Comparison of ENCODE assay signal across 12 cellular contexts in genomic region chrX:16867947-16868346, GRCh38. TPM values are rescaled to one million over a fixed set of nuclear protein-coding genes. Genes with fewer than 3 reads are reported as not detected.
A peak's percentile ranks its signal among the peaks of the same experiment; 100 is the strongest.
DNase-seq lines count a peak whose midpoint lies in the region; ATAC-seq, FAIRE-seq and TF ChIP-seq lines count a peak whose summit lies in the region.
"Had no signal": no experiment of that assay in that cellular context is flagged by ENCODE, and none has a peak within 500 bp of the region (broad histone marks: within the 10 kb centered on the region; RNA-seq: fewer than 3 reads in every experiment).

No MANE protein-coding gene starts in this region.

- no peaks in the 10 kb centered on the region for H3K27me3 ChIP-seq in OCI-LY3 (ENCODE audit: low read depth, low read length)
- no peaks in the 10 kb centered on the region for H3K27me3 ChIP-seq in H1 (replicated peaks in 1 of 4; ENCODE audit: control insufficient read depth in 3 of 4, extremely low read depth in 1 of 4, insufficient read depth in 3 of 4, low read length in 3 of 4)
- no peaks in the 10 kb centered on the region for H3K27me3 ChIP-seq in psoas muscle (ENCODE audit: insufficient read depth in 3 of 3, low read length in 2 of 3)
- no peaks in the 10 kb centered on the region for H3K27me3 ChIP-seq in prostate gland (replicated peaks; ENCODE audit: insufficient read depth)
- H3K27me3 ChIP-seq: cardiac muscle cell, tibial artery had no signal

- POLR2A ChIA-PET in H1 (lab: Charles Lee; ENCODE audit: partially characterized antibody), result interaction anchor here (0.6 to 3.6 kb wide), 3 partner anchors 8 to 179 kb away, joined by 3 to 12 read pairs (median 3); no protein-coding TSS in a partner anchor

- no peak overlapping the region for H2BK5ac ChIP-seq in H1 (ENCODE audit: low read depth, low read length)

- WGBS in H1 (ENCODE audit: extremely low coverage in 1 of 2, insufficient coverage in 1 of 2, insufficient read length in 1 of 2, insufficient replicate concordance in 2 of 2, low coverage in 1 of 2, low lambda C conversion rate in 2 of 2, missing lambda C conversion rate in 1 of 2), 2 experiments, result 93% methylated on average over 6 of the region's 6 CpGs; no CpG with 5 or more reads in 1 of the 2 experiments
- whole genome bisulfite sequencing in psoas muscle, 3 donors, result 89 to 99% (median 96%) methylated on average over 6 of the region's 6 CpGs
- 83% methylated on average over 6 of the region's 6 CpGs for WGBS in prostate gland

- intact Hi-C loops in psoas muscle (cut with DNase I) (loop anchor here (10.0 kb wide), 1 partner anchor 143 kb away; no protein-coding TSS in a partner anchor), prostate gland (cut with DNase I) (no loop called here)

- H3K36me3 ChIP-seq in OCI-LY3 (replicated peaks; ENCODE audit: low read depth, low read length) (peaks cover 37% of the 10 kb centered on the region), H1 (ENCODE audit: control insufficient read depth in 2 of 4, insufficient read depth in 4 of 4, low read length in 3 of 4) (peaks cover 0 to 28% (median 1%) of the 10 kb centered on the region in 4 experiments; a peak in 4 of 8 replicates), psoas muscle (ENCODE audit: insufficient read depth in 1 of 2, low read depth in 1 of 2) (peaks cover 0 to 5% of the 10 kb centered on the region in 2 donors), prostate gland (no peaks in the 10 kb centered on the region)
- H3K36me3 ChIP-seq: tibial artery had no signal

- H3K79me1 ChIP-seq in H1 (ENCODE audit: low read depth, low read length), result no peaks in the 10 kb centered on the region

- H3K18ac ChIP-seq in H1 (ENCODE audit: extremely low read depth, low read length), result no peak overlapping the region

- no peaks in the 10 kb centered on the region for H3K9me3 ChIP-seq in OCI-LY3 (ENCODE audit: insufficient read depth, low read length)
- no peaks in the 10 kb centered on the region for H3K9me3 ChIP-seq in H1 (ENCODE audit: insufficient read depth in 2 of 2, low read depth in 1 of 2, low read length in 1 of 2)
- H3K9me3 ChIP-seq in psoas muscle, result no peaks in the 10 kb centered on the region
- no peaks in the 10 kb centered on the region for H3K9me3 ChIP-seq in prostate gland
- H3K9me3 ChIP-seq: tibial artery had no signal

- no peak overlapping the region for H4K5ac ChIP-seq in H1 (ENCODE audit: insufficient read length, low read depth, low read length)

- H3K9me3 Mint-ChIP-seq in T-helper 2 cell treated with Interferon-gamma antibody and Interleukin-4, amounts not matched to agents 5 μg/mL and 100 μg/mL, for 36 hours, result no peaks in the 10 kb centered on the region

- peak overlapping the region; percentile 90; the same call in 1 of the 2 replicates for H3K4me3 ChIP-seq in OCI-LY3 (ENCODE audit: low read length)
- H3K4me3 ChIP-seq in H1 (ENCODE audit: extremely low read depth in 1 of 4, insufficient read depth in 2 of 4, low read depth in 3 of 4, low read length in 4 of 4), result peak overlapping the region in 1 of 4 experiments; percentile 90; a peak in 3 of 8 replicates
- H3K4me3 ChIP-seq in psoas muscle, result peak overlapping the region; percentile 79
- no peak overlapping the region for H3K4me3 ChIP-seq in prostate gland

- H3K4me1 ChIP-seq in OCI-LY3 (ENCODE audit: low read length) (peaks cover 20% of the 10 kb centered on the region), H1 (replicated peaks in 1 of 4; ENCODE audit: control insufficient read depth in 3 of 4, insufficient read depth in 4 of 4, low read length in 3 of 4) (peaks cover 0 to 8% (median 0%) of the 10 kb centered on the region in 4 experiments; a peak in 3 of 7 replicates), psoas muscle (peaks cover 15% of the 10 kb centered on the region), prostate gland (replicated peaks) (no peaks in the 10 kb centered on the region)

- no peak overlapping the region for H3K27ac Mint-ChIP-seq in T-helper 2 cell treated with Interferon-gamma antibody and Interleukin-4, amounts not matched to agents 5 μg/mL and 100 μg/mL, for 36 hours

- no peak overlapping the region for H4K91ac ChIP-seq in H1 (replicated peaks; ENCODE audit: insufficient read length, low read length)

- no peak overlapping the region for H2AFZ ChIP-seq in OCI-LY3 (ENCODE audit: low read depth, low read length)
- no peak overlapping the region for H2AFZ ChIP-seq in H1 (ENCODE audit: low read length)

- no peak overlapping the region for H2BK12ac ChIP-seq in H1 (ENCODE audit: low read depth, low read length)

- H3K27ac ChIP-seq in OCI-LY3 (ENCODE audit: low read length), result no peak overlapping the region
- no peak overlapping the region for H3K27ac ChIP-seq in H1 (ENCODE audit: low read depth, low read length)
- H3K27ac ChIP-seq in psoas muscle, result no peak overlapping the region
- H3K27ac ChIP-seq in prostate gland, result no peak overlapping the region

- H2BK15ac ChIP-seq in H1 (ENCODE audit: low read length), result no peak overlapping the region

- H3K14ac ChIP-seq in H1 (ENCODE audit: insufficient read length), result no peak overlapping the region

- TF ChIP-seq POLR2A in H1 (IDR thresholded peaks at IDR 0.05; ENCODE audit: control extremely low read depth in 1 of 2, low read depth in 2 of 2, low read length in 2 of 2) (no peak), prostate gland (IDR thresholded peaks at IDR 0.05) (no peak)

- H2AK5ac ChIP-seq in H1 (ENCODE audit: low read depth, low read length), result no peak overlapping the region

- peak overlapping the region; percentile 96 for H3K4me3 Mint-ChIP-seq in T-helper 2 cell treated with Interferon-gamma antibody and Interleukin-4, amounts not matched to agents 5 μg/mL and 100 μg/mL, for 36 hours

- no peak overlapping the region for H2BK120ac ChIP-seq in H1 (replicated peaks; ENCODE audit: low read depth, low read length)

- H2BK20ac ChIP-seq in H1 (ENCODE audit: low read length), result no peak overlapping the region

- H4K8ac ChIP-seq in H1 (ENCODE audit: extremely low read depth, insufficient read depth, low read length), result no peak overlapping the region

- peaks cover 72% of the 10 kb centered on the region for H3K79me2 ChIP-seq in OCI-LY3 (ENCODE audit: low read length)
- H3K79me2 ChIP-seq in H1 (ENCODE audit: control insufficient read depth in 1 of 2, insufficient read depth in 2 of 2, low read length in 2 of 2), result peaks cover 16 to 63% of the 10 kb centered on the region in 2 experiments

- H3K9ac ChIP-seq in OCI-LY3 (ENCODE audit: low read length) (peak overlapping the region; percentile 88), H1 (replicated peaks in 1 of 4; ENCODE audit: extremely low read depth in 1 of 4, low read depth in 3 of 4, low read length in 3 of 4) (no peak overlapping the region)

- no peak overlapping the region for H3K23ac ChIP-seq in H1 (ENCODE audit: insufficient read length)

- TF ChIP-seq CTCF in OCI-LY3 (IDR thresholded peaks at IDR 0.05; ENCODE audit: low read depth, low read length), result no peak
- TF ChIP-seq CTCF in H1 (IDR thresholded peaks at IDR 0.05; ENCODE audit: control extremely low read depth in 1 of 3, insufficient read depth in 1 of 3, low read depth in 1 of 3, low read length in 3 of 3), result no peak
- TF ChIP-seq CTCF in psoas muscle (IDR thresholded peaks at IDR 0.05), result no peak
- no peak for TF ChIP-seq CTCF in prostate gland (IDR thresholded peaks at IDR 0.05)

- H3K4ac ChIP-seq in H1 (replicated peaks; ENCODE audit: insufficient read length, low read depth, low read length), result no peak overlapping the region

- TF ChIP-seq RAD21 in H1 (IDR thresholded peaks at IDR 0.05 in 1 of 2, conservative IDR thresholded peaks at IDR 0.05 in 1 of 2; ENCODE audit: low read depth in 2 of 2, low read length in 2 of 2), result no peak

- no peak for DNase-seq in T-helper 2 cell treated with Interferon-gamma antibody and Interleukin-4, amounts not matched to agents 5 μg/mL and 100 μg/mL, for 36 hours (ENCODE audit: low spot score)
- DNase-seq in T-helper 2 cell (no peak), H1 (ENCODE audit: low read depth in 1 of 2, low spot score in 2 of 2) (no peak), psoas muscle (no peak), NCI-H510A treated with DMSO at 0.1 percent for 48 hours (lab: John Stamatoyannopoulos, UW) (no peak), prostate gland (ENCODE audit: low spot score) (no peak)
- DNase-seq: NK-92 treated with Interleukin-12 subunit alpha and Interleukin-12 subunit beta, amount 100 ng/mL, for 24 hours; tibial artery had no signal

- peaks cover 24% of the 10 kb centered on the region for H3K4me1 Mint-ChIP-seq in T-helper 2 cell treated with Interferon-gamma antibody and Interleukin-4, amounts not matched to agents 5 μg/mL and 100 μg/mL, for 36 hours (ENCODE audit: low read depth)

- H3K23me2 ChIP-seq in H1 (ENCODE audit: low read depth, low read length), result peaks cover 6% of the 10 kb centered on the region

- CTCF ChIA-PET in H1 (lab: Charles Lee; ENCODE audit: partially characterized antibody), result interaction anchor here (1.3 kb wide), 1 partner anchor 15 kb away, joined by 4 read pairs; no protein-coding TSS in a partner anchor

- peaks cover 28% of the 10 kb centered on the region for H3K36me3 Mint-ChIP-seq in T-helper 2 cell treated with Interferon-gamma antibody and Interleukin-4, amounts not matched to agents 5 μg/mL and 100 μg/mL, for 36 hours (ENCODE audit: low read depth)

- no peaks in the 10 kb centered on the region for H3K27me3 Mint-ChIP-seq in T-helper 2 cell treated with Interferon-gamma antibody and Interleukin-4, amounts not matched to agents 5 μg/mL and 100 μg/mL, for 36 hours (ENCODE audit: low read depth)

- H4K20me1 ChIP-seq in OCI-LY3 (ENCODE audit: insufficient read depth, low read length), result peaks cover 47% of the 10 kb centered on the region
- H4K20me1 ChIP-seq in H1 (replicated peaks in 1 of 2; ENCODE audit: control insufficient read depth in 1 of 2, insufficient read depth in 2 of 2, low read length in 2 of 2), result peaks cover 13 to 18% of the 10 kb centered on the region in 2 experiments

- TF ChIP-seq EP300 in H1 (IDR thresholded peaks at IDR 0.05; ENCODE audit: borderline replicate concordance in 1 of 2, low read depth in 2 of 2, low read length in 2 of 2), result no peak

- H3K4me2 ChIP-seq in OCI-LY3 (ENCODE audit: low read length) (peak overlapping the region; percentile 83), H1 (ENCODE audit: insufficient read depth in 1 of 2, low read depth in 2 of 2, low read length in 2 of 2) (peak overlapping the region; percentile 42 to 81; a peak in 2 of 4 replicates)

- FAIRE-seq in H1 (lab: Jason Lieb, UNC), result no peak
- FAIRE-seq: frontal cortex had no signal

- ATAC-seq in psoas muscle (no peak), HG03025 (IDR thresholded peaks at IDR 0.05; ENCODE audit: low FRiP score, unreplicated experiment) (no peak)

- no peak overlapping the region for H3K56ac ChIP-seq in H1 (replicated peaks; ENCODE audit: insufficient read length, low read depth, low read length)

RNA-seq across cellular contexts. Expression of gene RBBP7, which starts 2.2 kb away (rescaled TPM):
- total RNA-seq in H1 (2021; fragmentation: NEBNext Ultra II Directional; extraction: Animal tissue kit (Norgen Biotek cat#: 25700)), result 124 and 138 TPM in 2 replicates
- polyA plus RNA-seq in H1 (2011; rRNA removed), result 77.8 and 107 TPM in 2 replicates
- 124 TPM for polyA plus RNA-seq in H1 (2011; cell fraction: cytosol; rRNA removed)
- polyA plus RNA-seq in H1 (2011; cell fraction: nucleus; rRNA removed), result 70.7 TPM
- polyA plus RNA-seq in H1 (2012, experiment 1 of 2), result 118 to 129 TPM (median 124 TPM) in 4 replicates
- polyA plus RNA-seq in H1 (2012, experiment 2 of 2), result 16.0 TPM
- polyA plus RNA-seq in H1 (2013, experiment 1 of 2), result 122 TPM
- polyA plus RNA-seq in H1 (2013, experiment 2 of 2), result 120 TPM
- polyA minus RNA-seq in H1 (2011; rRNA and poly(A)+ RNA removed), result 138 and 155 TPM in 2 replicates
- polyA minus RNA-seq in H1 (2011; cell fraction: cytosol; rRNA and poly(A)+ RNA removed), result 63.1 TPM
- 61.8 TPM for polyA minus RNA-seq in H1 (2011; cell fraction: nucleus; rRNA and poly(A)+ RNA removed)
- 100 to 1,000 TPM in 1 of 4 donors, 10 to 100 TPM in 3; 81.1 to 107 (median 90.5) TPM for total RNA-seq in psoas muscle
- 100 to 1,000 TPM in 2 of 3 donors, 10 to 100 TPM in 1; 85.0 to 139 (median 111) TPM for polyA plus RNA-seq in psoas muscle
- total RNA-seq in prostate gland, result 100 to 1,000 TPM in 1 of 2 donors, 10 to 100 TPM in 1; 88.0 to 256 TPM

Comparison
In these comparisons a context has a peak if more than half of its experiments do, and no peak if none do; other contexts are left out.
1. H3K4me3 ChIP-seq: peak in OCI-LY3 (single experiment) and psoas muscle (single experiment); none in prostate gland (0 of 2).